ENCODE assay signal across 7 cellular contexts in the genomic region with DNA sequence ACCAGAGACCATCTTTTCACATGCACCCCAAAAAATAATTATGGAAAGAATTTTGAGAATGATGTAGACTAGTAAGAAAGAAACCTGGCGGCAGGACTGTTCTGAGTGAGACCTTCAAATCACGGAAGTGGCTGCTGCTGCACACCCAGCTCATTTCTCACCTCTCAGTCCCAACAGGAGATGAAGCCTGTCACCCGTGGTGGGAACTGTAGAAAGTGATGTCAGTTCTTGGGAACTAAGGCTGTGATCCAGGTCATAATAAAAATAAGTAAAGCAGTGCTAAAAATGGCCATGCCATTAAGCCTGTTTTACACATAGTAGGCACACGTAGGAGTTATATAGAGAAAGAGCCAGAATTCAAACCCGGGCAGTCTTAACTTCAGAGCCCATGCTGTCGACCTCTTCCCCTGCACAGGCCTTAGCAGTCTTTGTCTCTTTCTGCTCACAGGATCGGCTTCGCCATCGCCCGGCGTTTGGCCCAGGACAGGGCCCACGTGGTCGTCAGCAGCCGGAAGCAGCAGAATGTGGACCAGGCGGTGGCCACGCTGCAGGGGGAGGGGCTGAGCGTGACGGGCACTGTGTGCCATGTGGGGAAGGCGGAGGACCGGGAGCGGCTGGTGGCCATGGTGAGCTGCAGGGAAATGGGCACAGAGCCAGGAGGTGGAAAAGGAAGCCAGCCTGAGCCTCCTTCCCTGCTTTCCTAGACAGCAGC. TPM values are rescaled to one million over a fixed set of nuclear protein-coding genes. Genes with fewer than 3 reads are reported as not detected.
DNase-seq lines count a peak whose midpoint lies in the region; ATAC-seq, FAIRE-seq and TF ChIP-seq lines count a peak whose summit lies in the region.
"Not testable (repeated sequence)": the region's sequence is repeated elsewhere in the genome, so short reads cannot be mapped to it uniquely, and the experiment has no call there.

No MANE protein-coding gene starts in this region.

- not testable (repeated sequence) for H3K9ac ChIP-seq in kidney (ENCODE audit: low read length in 2 of 2)

- H3K36me3 ChIP-seq in GM06990 (ENCODE audit: control insufficient read depth, insufficient read depth, low read length); kidney (ENCODE audit: control insufficient read depth in 1 of 2, insufficient read depth in 2 of 2, low read length in 2 of 2); psoas muscle (ENCODE audit: insufficient read depth in 1 of 2, low read depth in 1 of 2): not testable (repeated sequence)

- TF ChIP-seq CTCF in GM06990 (IDR thresholded peaks at IDR 0.05; ENCODE audit: insufficient read depth, low read length, poor library complexity, severe bottlenecking); brain (conservative IDR thresholded peaks at IDR 0.05); kidney (IDR thresholded peaks at IDR 0.05; ENCODE audit: borderline replicate concordance, extremely low read depth, insufficient read depth); psoas muscle (IDR thresholded peaks at IDR 0.05): not testable (repeated sequence)

- H3K4me1 ChIP-seq in kidney (ENCODE audit: control insufficient read depth in 1 of 2, insufficient read depth in 1 of 2, low read depth in 1 of 2, low read length in 2 of 2) (peaks cover 2 to 10% of the 10 kb centered on the region in 2 donors), psoas muscle (peaks cover 21% of the 10 kb centered on the region)

- not testable (repeated sequence) for H3K27me3 ChIP-seq in GM06990 (replicated peaks; ENCODE audit: control insufficient read depth, insufficient read depth, low read length); psoas muscle (ENCODE audit: insufficient read depth in 3 of 3, low read length in 2 of 3)

- ATAC-seq in HG02798 (IDR thresholded peaks at IDR 0.05; ENCODE audit: poor library complexity, unreplicated experiment) (peak; percentile 32), psoas muscle (peak; percentile 81 to 88 (median 86))

- H3K27ac Mint-ChIP-seq in activated CD4-positive, alpha-beta T cell treated with anti-CD3 and anti-CD28 coated beads, Interleukin-2, amount 10 ng/mL, durations not matched to agents 24 days and 14 days: peak overlapping the region; percentile 85
- H3K27ac Mint-ChIP-seq in brain: peak overlapping the region in 4 of 5 experiments; percentile 24 to 69 (median 60)

- intact Hi-C loops in activated CD4-positive, alpha-beta T cell treated with anti-CD3 and anti-CD28 coated beads, Interleukin-2, amount 10 ng/mL, durations not matched to agents 24 days and 14 days (cut with micrococcal nuclease): loop anchor here (5.0 kb wide), 2 partner anchors 47 to 102 kb away; partner anchors contain the start of gene PCK2
- intact Hi-C loops in kidney (cut with DNase I): not testable (repeated sequence)
- intact Hi-C loops in psoas muscle (cut with DNase I): loop anchor here in 1 of 2 donors (5.0 kb wide), 1 partner anchor 42 kb away; no protein-coding TSS in a partner anchor

- peak overlapping the region; percentile 69 for H3K4me3 ChIP-seq in GM06990 (replicated peaks; ENCODE audit: low read depth, low read length)
- H3K4me3 ChIP-seq in kidney (ENCODE audit: low read length in 2 of 2): peak overlapping the region in 1 of 2 donors; percentile 58
- peak overlapping the region; percentile 73 for H3K4me3 ChIP-seq in psoas muscle

- WGBS in psoas muscle, 3 donors: 21 to 40% (median 22%) methylated on average over 19 to 21 of the region's 21 CpGs

- FAIRE-seq in kidney (lab: Jason Lieb, UNC): not testable (repeated sequence)

- peaks cover 26% of the 10 kb centered on the region for H3K4me1 Mint-ChIP-seq in activated CD4-positive, alpha-beta T cell treated with anti-CD3 and anti-CD28 coated beads, Interleukin-2, amount 10 ng/mL, durations not matched to agents 24 days and 14 days
- peaks cover 47% of the 10 kb centered on the region for H3K4me1 Mint-ChIP-seq in brain

- peak; percentile 20 for DNase-seq in GM06990 (ENCODE audit: extremely low read depth, insufficient read length)
- peak; percentile 75 for DNase-seq in NCI-H2171 treated with DMSO at 0.1 percent for 48 hours (lab: John Stamatoyannopoulos, UW)
- DNase-seq in activated CD4-positive, alpha-beta T cell treated with anti-CD3 and anti-CD28 coated beads, Interleukin-2, amount 10 ng/mL, durations not matched to agents 24 days and 14 days: not testable (repeated sequence)
- peak; percentile 93 for DNase-seq in kidney
- peak; percentile 83 to 94 for DNase-seq in psoas muscle

- not testable (repeated sequence) for H3K9me3 ChIP-seq in kidney (ENCODE audit: control insufficient read depth in 1 of 2, low read length in 2 of 2); psoas muscle

- H3K36me3 Mint-ChIP-seq in activated CD4-positive, alpha-beta T cell treated with anti-CD3 and anti-CD28 coated beads, Interleukin-2, amount 10 ng/mL, durations not matched to agents 24 days and 14 days (ENCODE audit: low read depth); brain: not testable (repeated sequence)

- H3K27me3 Mint-ChIP-seq in activated CD4-positive, alpha-beta T cell treated with anti-CD3 and anti-CD28 coated beads, Interleukin-2, amount 10 ng/mL, durations not matched to agents 24 days and 14 days; brain: not testable (repeated sequence)

- H3K27ac ChIP-seq in kidney (ENCODE audit: low read depth in 2 of 2, low read length in 2 of 2): peak overlapping the region in 1 of 2 donors; percentile 61
- peak overlapping the region; percentile 94 for H3K27ac ChIP-seq in psoas muscle

- not testable (repeated sequence) for H3K9me3 Mint-ChIP-seq in activated CD4-positive, alpha-beta T cell treated with anti-CD3 and anti-CD28 coated beads, Interleukin-2, amount 10 ng/mL, durations not matched to agents 24 days and 14 days; brain

- H3K4me3 Mint-ChIP-seq in activated CD4-positive, alpha-beta T cell treated with anti-CD3 and anti-CD28 coated beads, Interleukin-2, amount 10 ng/mL, durations not matched to agents 24 days and 14 days: peak overlapping the region; percentile 87
- peak overlapping the region in 1 of 5 experiments; percentile 48 for H3K4me3 Mint-ChIP-seq in brain

RNA-seq across cellular contexts. Expression of gene DHRS4L2, which starts 1.2 kb away (rescaled TPM):
- total RNA-seq in activated CD4-positive, alpha-beta T cell treated with anti-CD3 and anti-CD28 coated beads, Interleukin-2, amount 10 ng/mL, durations not matched to agents 24 days and 14 days: 22.1 and 22.5 TPM in 2 replicates
- polyA plus RNA-seq in brain (ENCODE audit: insufficient read depth, low read depth, low replicate concordance): 24.5 TPM
- 20.7 TPM for total RNA-seq in kidney
- 463 TPM for polyA plus RNA-seq in kidney (ENCODE audit: insufficient read depth, low read depth, low replicate concordance)
- total RNA-seq in psoas muscle: 10 to 100 TPM; 25.9 to 43.4 (median 31.9) TPM
- 10 to 100 TPM; 19.4 to 62.0 (median 30.8) TPM for polyA plus RNA-seq in psoas muscle

RNA-seq across cellular contexts. Expression of gene DHRS4, which starts 36.3 kb away (rescaled TPM):
- total RNA-seq in activated CD4-positive, alpha-beta T cell treated with anti-CD3 and anti-CD28 coated beads, Interleukin-2, amount 10 ng/mL, durations not matched to agents 24 days and 14 days: 17.6 and 18.2 TPM in 2 replicates
- 29.5 TPM for polyA plus RNA-seq in brain (ENCODE audit: insufficient read depth, low read depth, low replicate concordance)
- total RNA-seq in kidney: 23.4 TPM
- polyA plus RNA-seq in kidney (ENCODE audit: insufficient read depth, low read depth, low replicate concordance): 247 TPM
- 10 to 100 TPM; 24.6 to 57.3 (median 39.5) TPM for total RNA-seq in psoas muscle
- 10 to 100 TPM; 18.9 to 76.7 (median 39.0) TPM for polyA plus RNA-seq in psoas muscle
